10 cellular contexts compared by ENCODE assay signal in genomic region chrX:55008571-55009358, GRCh38. TPM values are rescaled to one million over a fixed set of nuclear protein-coding genes. Genes with fewer than 3 reads are reported as not detected.
DNase-seq lines count a peak whose midpoint lies in the region; ATAC-seq and TF ChIP-seq lines count a peak whose summit lies in the region.
"Had no signal": no experiment of that assay in that cellular context is flagged by ENCODE, and none has a peak within 500 bp of the region (broad histone marks: within the 10 kb centered on the region; RNA-seq: fewer than 3 reads in every experiment).

No MANE protein-coding gene starts in this region.

- H3K4me3 ChIP-seq in HEK293 (ENCODE audit: low read depth, low read length) (no peak overlapping the region), prostate gland (no peak overlapping the region)
- H3K4me3 ChIP-seq: SJSA1 had no signal

- no peaks in the 10 kb centered on the region for H3K9me3 ChIP-seq in HEK293 (ENCODE audit: control insufficient read depth, insufficient read depth, low read depth, low read length)
- no peaks in the 10 kb centered on the region for H3K9me3 ChIP-seq in prostate gland
- H3K9me3 ChIP-seq: SJSA1 had no signal

- H3K27me3 Mint-ChIP-seq in activated T-helper 1 cell treated with anti-CD3 and anti-CD28 coated beads, Interleukin-12 subunit alpha, Interleukin-12 subunit beta, Interleukin-2, Interleukin-4 antibody, amounts not matched to agents 30 ng/mL and 10 ng/mL and 1 ng/mL, durations not matched to agents 14 hours and 24 hours and 36 hours (ENCODE audit: insufficient read depth) = no peaks in the 10 kb centered on the region
- H3K27me3 Mint-ChIP-seq: naive B cell had no signal

- H3K27ac Mint-ChIP-seq in activated T-helper 1 cell treated with anti-CD3 and anti-CD28 coated beads, Interleukin-12 subunit alpha, Interleukin-12 subunit beta, Interleukin-2, Interleukin-4 antibody, amounts not matched to agents 30 ng/mL and 10 ng/mL and 1 ng/mL, durations not matched to agents 14 hours and 24 hours and 36 hours = no peak overlapping the region
- H3K27ac Mint-ChIP-seq: naive B cell had no signal

- H3K36me3 ChIP-seq in HEK293 (ENCODE audit: control insufficient read depth in 2 of 2, insufficient read depth in 1 of 2, low read length in 2 of 2) (peaks cover 0 to 36% of the 10 kb centered on the region in 2 experiments; a peak in 1 of 3 replicates), prostate gland (no peaks in the 10 kb centered on the region)

- DNase-seq in AG20443 (ENCODE audit: low spot score) = peak; percentile 23
- DNase-seq in activated T-helper 1 cell treated with anti-CD3 and anti-CD28 coated beads, Interleukin-12 subunit alpha, Interleukin-12 subunit beta, Interleukin-2, Interleukin-4 antibody, amounts not matched to agents 30 ng/mL and 10 ng/mL and 1 ng/mL, durations not matched to agents 14 hours and 24 hours and 36 hours (ENCODE audit: low spot score) = no peak
- DNase-seq in iris pigment epithelial cell (ENCODE audit: low read depth) = peak; percentile 10
- no peak for DNase-seq in NCI-H187 (lab: John Stamatoyannopoulos, UW)
- no peak for DNase-seq in prostate gland (ENCODE audit: low spot score)
- no peak for DNase-seq in NCI-H1105 (lab: John Stamatoyannopoulos, UW)
- DNase-seq: naive B cell had no signal

- WGBS in prostate gland = 29% methylated on average over 4 of the region's 9 CpGs

- H3K27ac ChIP-seq in HEK293 (ENCODE audit: extremely low read depth, low read depth, low read length) = no peak overlapping the region
- H3K27ac ChIP-seq in prostate gland = no peak overlapping the region
- H3K27ac ChIP-seq: SJSA1 had no signal

- TF ChIP-seq CTCF in HEK293 (tag by site-specific recombination; IDR thresholded peaks at IDR 0.05) = no peak
- no peak for TF ChIP-seq CTCF in prostate gland (IDR thresholded peaks at IDR 0.05)

- H3K36me3 Mint-ChIP-seq in activated T-helper 1 cell treated with anti-CD3 and anti-CD28 coated beads, Interleukin-12 subunit alpha, Interleukin-12 subunit beta, Interleukin-2, Interleukin-4 antibody, amounts not matched to agents 30 ng/mL and 10 ng/mL and 1 ng/mL, durations not matched to agents 14 hours and 24 hours and 36 hours (ENCODE audit: low read depth) = peaks cover 19% of the 10 kb centered on the region

- no peak for TF ChIP-seq POLR2A in prostate gland (IDR thresholded peaks at IDR 0.05)

- H3K4me3 Mint-ChIP-seq in activated T-helper 1 cell treated with anti-CD3 and anti-CD28 coated beads, Interleukin-12 subunit alpha, Interleukin-12 subunit beta, Interleukin-2, Interleukin-4 antibody, amounts not matched to agents 30 ng/mL and 10 ng/mL and 1 ng/mL, durations not matched to agents 14 hours and 24 hours and 36 hours = peak overlapping the region; percentile 30
- H3K4me3 Mint-ChIP-seq: naive B cell had no signal

- no peak for ATAC-seq in HG02571 (IDR thresholded peaks at IDR 0.05; ENCODE audit: unreplicated experiment)

- H3K27me3 ChIP-seq in prostate gland (replicated peaks; ENCODE audit: insufficient read depth) = no peaks in the 10 kb centered on the region
- H3K27me3 ChIP-seq: SJSA1 had no signal

- intact Hi-C loops in activated T-helper 1 cell treated with anti-CD3 and anti-CD28 coated beads, Interleukin-12 subunit alpha, Interleukin-12 subunit beta, Interleukin-2, Interleukin-4 antibody, amounts not matched to agents 30 ng/mL and 10 ng/mL and 1 ng/mL, durations not matched to agents 14 hours and 24 hours and 36 hours (cut with micrococcal nuclease) = no loop called here
- intact Hi-C loops in prostate gland (cut with DNase I) = no loop called here

- H3K4me1 ChIP-seq in HEK293 (ENCODE audit: control insufficient read depth, insufficient read depth, low read length) = no peaks in the 10 kb centered on the region
- no peaks in the 10 kb centered on the region for H3K4me1 ChIP-seq in prostate gland (replicated peaks)

- H3K9me3 Mint-ChIP-seq in activated T-helper 1 cell treated with anti-CD3 and anti-CD28 coated beads, Interleukin-12 subunit alpha, Interleukin-12 subunit beta, Interleukin-2, Interleukin-4 antibody, amounts not matched to agents 30 ng/mL and 10 ng/mL and 1 ng/mL, durations not matched to agents 14 hours and 24 hours and 36 hours = no peaks in the 10 kb centered on the region
- H3K9me3 Mint-ChIP-seq: naive B cell had no signal

- POLR2A ChIA-PET in HEK293 (lab: Yijun Ruan, JAX) = interaction anchor here (2.5 kb wide), 1 partner anchor 9 kb away, joined by 22 read pairs; the partner anchor contains the start of gene APEX2

- CTCF ChIA-PET in HEK293 (lab: Yijun Ruan, JAX) = no interaction called here

- H3K4me1 Mint-ChIP-seq in activated T-helper 1 cell treated with anti-CD3 and anti-CD28 coated beads, Interleukin-12 subunit alpha, Interleukin-12 subunit beta, Interleukin-2, Interleukin-4 antibody, amounts not matched to agents 30 ng/mL and 10 ng/mL and 1 ng/mL, durations not matched to agents 14 hours and 24 hours and 36 hours (ENCODE audit: low read depth) = peaks cover 7% of the 10 kb centered on the region

TF ChIP-seq in HEK293, 187 proteins besides CTCF, POLR2A, EP300 and RAD21:
- TF ChIP-seq ZNF843 (tag by site-specific recombination; IDR thresholded peaks at IDR 0.05) (no peak), ZNF266 (tag by site-specific recombination; IDR thresholded peaks at IDR 0.05; ENCODE audit: low read depth) (no peak), RBAK (tag by site-specific recombination; IDR thresholded peaks at IDR 0.05) (no peak), ZXDB (tag by site-specific recombination; IDR thresholded peaks at IDR 0.05) (no peak), ZNF530 (tag by site-specific recombination; IDR thresholded peaks at IDR 0.05; ENCODE audit: low read depth) (no peak), SCRT1 (tag by site-specific recombination; IDR thresholded peaks at IDR 0.05; ENCODE audit: borderline replicate concordance) (no peak), SCRT2 (tag by site-specific recombination; IDR thresholded peaks at IDR 0.05) (peak; percentile 50; the same call in 1 of the 2 replicates), ELK4 (IDR thresholded peaks at IDR 0.05; ENCODE audit: borderline replicate concordance, low read depth, low read length) (no peak)

RNA-seq across cellular contexts. Expression of gene APEX2, which starts 8.6 kb away (rescaled TPM):
- total RNA-seq in activated T-helper 1 cell treated with anti-CD3 and anti-CD28 coated beads, Interleukin-12 subunit alpha, Interleukin-12 subunit beta, Interleukin-2, Interleukin-4 antibody, amounts not matched to agents 30 ng/mL and 10 ng/mL and 1 ng/mL, durations not matched to agents 14 hours and 24 hours and 36 hours = 33.9 and 36.8 TPM in 2 replicates
- 10 to 100 TPM; 17.4 to 18.3 TPM for total RNA-seq in prostate gland

RNA-seq across cellular contexts. Expression of gene PFKFB1, which starts 14.8 kb away (rescaled TPM):
- total RNA-seq in activated T-helper 1 cell treated with anti-CD3 and anti-CD28 coated beads, Interleukin-12 subunit alpha, Interleukin-12 subunit beta, Interleukin-2, Interleukin-4 antibody, amounts not matched to agents 30 ng/mL and 10 ng/mL and 1 ng/mL, durations not matched to agents 14 hours and 24 hours and 36 hours = 0.39 and 0.93 TPM in 2 replicates
- total RNA-seq in prostate gland = 1 to 10 TPM in 1 of 2 donors, under 1 TPM in 1; 0.23 to 1.0 TPM
- total RNA-seq: SJSA1 had no signal

RNA-seq across cellular contexts. Expression of gene ALAS2, which starts 22.0 kb away (rescaled TPM):
- not detected in 2 replicates for total RNA-seq in activated T-helper 1 cell treated with anti-CD3 and anti-CD28 coated beads, Interleukin-12 subunit alpha, Interleukin-12 subunit beta, Interleukin-2, Interleukin-4 antibody, amounts not matched to agents 30 ng/mL and 10 ng/mL and 1 ng/mL, durations not matched to agents 14 hours and 24 hours and 36 hours
- not detected for total RNA-seq in prostate gland
- total RNA-seq: SJSA1 had no signal

Comparison
In these comparisons a context has a peak if more than half of its experiments do, and no peak if none do; other contexts are left out.
1. DNase-seq: peak in AG20443 (single experiment) and iris pigment epithelial cell (single experiment); none in activated T-helper 1 cell treated with anti-CD3 and anti-CD28 coated beads, Interleukin-12 subunit alpha, Interleukin-12 subunit beta, Interleukin-2, Interleukin-4 antibody, amounts not matched to agents 30 ng/mL and 10 ng/mL and 1 ng/mL, durations not matched to agents 14 hours and 24 hours and 36 hours (single experiment), NCI-H187 (0 of 2), prostate gland (single experiment) and NCI-H1105 (single experiment).